In the genomic region with DNA sequence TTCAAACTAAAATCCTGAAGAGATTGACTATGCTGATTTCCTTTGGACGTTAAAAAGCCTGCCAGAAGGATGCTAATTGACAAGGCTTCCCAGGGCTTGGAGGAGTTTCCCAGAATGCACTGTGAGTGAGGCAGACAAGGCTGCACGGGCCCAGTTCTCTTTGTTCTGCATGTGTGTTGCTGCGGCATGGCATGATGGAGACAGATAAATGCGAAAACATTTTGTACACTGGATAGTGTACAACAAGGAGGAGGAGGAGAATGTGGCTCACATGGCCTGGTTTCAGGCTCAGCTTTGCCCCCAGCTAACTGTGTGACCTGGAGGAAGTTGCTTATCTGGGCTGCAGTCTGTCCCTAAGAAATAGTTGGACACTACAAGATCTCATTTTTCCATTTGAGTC, we compare ENCODE assay signal across 16 cellular contexts.
DNase-seq lines count a peak whose midpoint lies in the region; ATAC-seq, FAIRE-seq and TF ChIP-seq lines count a peak whose summit lies in the region.
"Had no signal": no experiment of that assay in that cellular context is flagged by ENCODE, and none has a peak within 500 bp of the region (broad histone marks: within the 10 kb centered on the region; RNA-seq: fewer than 3 reads in every experiment).

No MANE protein-coding gene starts in this region.

- H3K4me2 ChIP-seq in Karpas-422 (ENCODE audit: low read depth, low read length, poor library complexity, severe bottlenecking), result no peak overlapping the region
- no peak overlapping the region for H3K4me2 ChIP-seq in K562 (ENCODE audit: insufficient read depth, low read length)

- TF ChIP-seq EP300 in K562 (IDR thresholded peaks at IDR 0.05; ENCODE audit: low read length), result no peak

- CTCF ChIA-PET in K562 (lab: Yijun Ruan, JAX; ENCODE audit: low intra/inter-chr PET ratio), result no interaction called here

- DNase-seq in BE2C (peak; percentile 41), Karpas-422 (no peak), K562 (ENCODE audit: extremely low read depth in 1 of 4, low spot score in 3 of 4) (peak in 2 of 4 experiments; percentile 25 to 55), nephron progenitor cell (no peak), GDM1 (lab: John Stamatoyannopoulos, UW) (no peak)
- DNase-seq in T-helper 2 cell treated with Interferon-gamma antibody and Interleukin-4, amounts not matched to agents 5 μg/mL and 100 μg/mL, for 36 hours (ENCODE audit: low spot score), result no peak
- DNase-seq: Calu3; CD4-positive, alpha-beta T cell; KBM-7; NCI-H1048; NK-92 treated with Interleukin-12 subunit alpha and Interleukin-12 subunit beta, amount 100 ng/mL, for 24 hours; PC-3 had no signal

- H4K20me1 ChIP-seq in Karpas-422 (ENCODE audit: insufficient read depth, low read depth, low read length), result no peaks in the 10 kb centered on the region
- H4K20me1 ChIP-seq in K562 (replicated peaks; ENCODE audit: control insufficient read depth, insufficient read depth, low read length), result no peaks in the 10 kb centered on the region

- intact Hi-C loops in K562 (cut with micrococcal nuclease), result no loop called here

- H3K79me2 ChIP-seq in Karpas-422 (ENCODE audit: low read length) (no peaks in the 10 kb centered on the region), K562 (ENCODE audit: control insufficient read depth, insufficient read depth, low read length) (no peaks in the 10 kb centered on the region)

- in situ Hi-C loops in K562 (cut with MboI), result no loop called here

- BruUV-seq in K562 (replicated peaks; lab: Mats Ljungman, UMichigan), result no TSS peak

- peaks cover 5% of the 10 kb centered on the region for H3K27me3 Mint-ChIP-seq in nephron progenitor cell (ENCODE audit: low read depth, poor library complexity)
- peaks cover 6% of the 10 kb centered on the region for H3K27me3 Mint-ChIP-seq in T-helper 2 cell treated with Interferon-gamma antibody and Interleukin-4, amounts not matched to agents 5 μg/mL and 100 μg/mL, for 36 hours (ENCODE audit: low read depth)

- no peaks in the 10 kb centered on the region for H3K27me3 ChIP-seq in BE2C
- H3K27me3 ChIP-seq in Karpas-422 (ENCODE audit: low read length), result no peaks in the 10 kb centered on the region
- no peaks in the 10 kb centered on the region for H3K27me3 ChIP-seq in K562 (ENCODE audit: control insufficient read depth in 2 of 2, insufficient read depth in 2 of 2, low read length in 2 of 2)

- no peaks in the 10 kb centered on the region for H3K9me1 ChIP-seq in K562 (ENCODE audit: control insufficient read depth, insufficient read depth, low read length)

- no peak for TF ChIP-seq POLR2A in K562 (conservative IDR thresholded peaks at IDR 0.05)

- FAIRE-seq in K562 (lab: Jason Lieb, UNC), result peak; percentile 72
- FAIRE-seq: GM12892, HTR-8/SVneo had no signal

- no peaks in the 10 kb centered on the region for H3K36me3 Mint-ChIP-seq in nephron progenitor cell (ENCODE audit: low read depth)
- H3K36me3 Mint-ChIP-seq in T-helper 2 cell treated with Interferon-gamma antibody and Interleukin-4, amounts not matched to agents 5 μg/mL and 100 μg/mL, for 36 hours (ENCODE audit: low read depth), result no peaks in the 10 kb centered on the region

- H3K4me1 Mint-ChIP-seq in nephron progenitor cell, result peaks cover 56% of the 10 kb centered on the region
- H3K4me1 Mint-ChIP-seq in T-helper 2 cell treated with Interferon-gamma antibody and Interleukin-4, amounts not matched to agents 5 μg/mL and 100 μg/mL, for 36 hours (ENCODE audit: low read depth), result no peaks in the 10 kb centered on the region

- H3K4me3 Mint-ChIP-seq in nephron progenitor cell, result no peak overlapping the region
- H3K4me3 Mint-ChIP-seq in T-helper 2 cell treated with Interferon-gamma antibody and Interleukin-4, amounts not matched to agents 5 μg/mL and 100 μg/mL, for 36 hours, result no peak overlapping the region
- H3K4me3 Mint-ChIP-seq: CD4-positive, alpha-beta T cell had no signal

- 6% methylated on average over 4 of the region's 4 CpGs for WGBS in K562 (ENCODE audit: insufficient coverage, low coverage, missing lambda C conversion rate)

- H3K9ac ChIP-seq in Karpas-422 (ENCODE audit: low read length), result no peak overlapping the region
- H3K9ac ChIP-seq in K562 (ENCODE audit: insufficient read depth in 1 of 2, low read depth in 2 of 2, low read length in 2 of 2), result no peak overlapping the region

- H3K9me3 Mint-ChIP-seq in nephron progenitor cell, result no peaks in the 10 kb centered on the region
- H3K9me3 Mint-ChIP-seq in T-helper 2 cell treated with Interferon-gamma antibody and Interleukin-4, amounts not matched to agents 5 μg/mL and 100 μg/mL, for 36 hours, result no peaks in the 10 kb centered on the region
- H3K9me3 Mint-ChIP-seq: CD4-positive, alpha-beta T cell had no signal

- H2AFZ ChIP-seq in Karpas-422 (ENCODE audit: low read length), result peak overlapping the region; percentile 41; the same call in 1 of the 2 replicates
- no peak overlapping the region; the same call in 1 of the 2 replicates for H2AFZ ChIP-seq in K562 (ENCODE audit: low read depth, low read length)

- peak overlapping the region; percentile 97 for H3K27ac Mint-ChIP-seq in nephron progenitor cell
- H3K27ac Mint-ChIP-seq in T-helper 2 cell treated with Interferon-gamma antibody and Interleukin-4, amounts not matched to agents 5 μg/mL and 100 μg/mL, for 36 hours, result no peak overlapping the region
- H3K27ac Mint-ChIP-seq: CD4-positive, alpha-beta T cell had no signal

- TF ChIP-seq CTCF in BE2C (IDR thresholded peaks at IDR 0.05; ENCODE audit: low read depth, low read length) (no peak), K562 (IDR thresholded peaks at IDR 0.05 in 2 of 3, conservative IDR thresholded peaks at IDR 0.05 in 1 of 3; ENCODE audit: insufficient read depth in 2 of 3, low read depth in 1 of 3, low read length in 3 of 3) (no peak), nephron progenitor cell (IDR thresholded peaks at IDR 0.05) (no peak)

- H3K9me3 ChIP-seq in BE2C (no peaks in the 10 kb centered on the region), Karpas-422 (ENCODE audit: low read length) (no peaks in the 10 kb centered on the region), K562 (replicated peaks; ENCODE audit: control insufficient read depth, insufficient read depth, low read depth, low read length) (no peaks in the 10 kb centered on the region)

- peaks cover 34% of the 10 kb centered on the region for H3K4me1 ChIP-seq in BE2C
- H3K4me1 ChIP-seq in Karpas-422 (ENCODE audit: low read length), result peaks cover 8% of the 10 kb centered on the region
- peaks cover 5 to 11% of the 10 kb centered on the region in 2 experiments; a peak in 3 of 5 replicates for H3K4me1 ChIP-seq in K562 (replicated peaks in 1 of 2; ENCODE audit: control insufficient read depth in 2 of 2, insufficient read depth in 2 of 2, low read length in 2 of 2)

- TF ChIP-seq RAD21 in K562 (CRISPR knock-in tag; conservative IDR thresholded peaks at IDR 0.05 in 1 of 2, IDR thresholded peaks at IDR 0.05 in 1 of 2), result no peak

- no peaks in the 10 kb centered on the region for H3K36me3 ChIP-seq in BE2C
- no peaks in the 10 kb centered on the region for H3K36me3 ChIP-seq in Karpas-422 (ENCODE audit: insufficient read depth, low read length)
- H3K36me3 ChIP-seq in K562 (ENCODE audit: control insufficient read depth, insufficient read depth, low read length), result no peaks in the 10 kb centered on the region

- no peaks in the 10 kb centered on the region for H3K9me2 ChIP-seq in Karpas-422 (replicated peaks; ENCODE audit: insufficient read depth, low read length)

- H3K4me3 ChIP-seq in BE2C (ENCODE audit: low read depth, low read length) (no peak overlapping the region), Karpas-422 (ENCODE audit: low read length) (no peak overlapping the region), K562 (no peak overlapping the region)

- ATAC-seq in K562 (peak; percentile 52), HG02970 (IDR thresholded peaks at IDR 0.05; ENCODE audit: low FRiP score, unreplicated experiment) (no peak), HG03175 (IDR thresholded peaks at IDR 0.05; ENCODE audit: unreplicated experiment) (no peak)
- ATAC-seq: PC-3 had no signal

- POLR2A ChIA-PET in K562 (lab: Yijun Ruan, JAX), result interaction anchor here (1.1 to 1.8 kb wide), 4 partner anchors 10 to 38 kb away, joined by 3 to 11 read pairs (median 5); no protein-coding TSS in a partner anchor

- H3K27ac ChIP-seq in Karpas-422 (ENCODE audit: low read length), result no peak overlapping the region
- no peak overlapping the region for H3K27ac ChIP-seq in K562 (ENCODE audit: extremely low read depth, low read depth, low read length)

TF ChIP-seq in K562, 482 proteins besides CTCF, POLR2A, EP300 and RAD21 (continues in another document):
- no peak for TF ChIP-seq PBX2 (CRISPR knock-in tag; IDR thresholded peaks at IDR 0.05; ENCODE audit: low read depth)
- no peak for TF ChIP-seq PBX2 (tag; conservative IDR thresholded peaks at IDR 0.05; ENCODE audit: low read depth)
- no peak for TF ChIP-seq JUNB (CRISPR knock-in tag; conservative IDR thresholded peaks at IDR 0.05)
- TF ChIP-seq ZBTB17 (CRISPR knock-in tag; IDR thresholded peaks at IDR 0.05), result 0 out of 2 replicates have a peak, but pooled peaks have one; percentile 38
- no peak for TF ChIP-seq SMARCA4 (IDR thresholded peaks at IDR 0.05)
- no peak for TF ChIP-seq POLR2H (tag; IDR thresholded peaks at IDR 0.05; ENCODE audit: low read depth)
- TF ChIP-seq ZNF75A (CRISPR knock-in tag; IDR thresholded peaks at IDR 0.05), result no peak
- TF ChIP-seq CBFA2T3 (IDR thresholded peaks at IDR 0.05), result peak; percentile 56
- peak; percentile 57 for TF ChIP-seq BHLHE40 (IDR thresholded peaks at IDR 0.05; ENCODE audit: low read length)
